Comparison of ENCODE assay signal across 23 cellular contexts in the genomic region with DNA sequence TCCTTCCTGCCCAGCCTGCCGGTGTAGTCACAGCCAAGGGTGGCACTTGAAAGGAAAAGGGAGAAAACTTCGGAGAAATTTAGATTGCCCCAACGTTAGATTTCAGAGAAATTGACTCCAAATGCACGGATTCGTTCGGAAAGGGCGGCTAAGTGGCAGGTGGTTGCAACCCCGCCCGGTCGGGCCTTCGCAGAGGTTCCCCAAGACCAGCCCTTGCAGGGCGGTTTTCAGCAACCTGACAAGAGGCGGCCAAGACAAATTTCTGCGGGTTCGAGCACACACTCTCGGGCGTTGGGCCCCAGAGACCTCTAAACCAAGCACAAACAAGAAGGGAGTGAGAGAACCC. TPM values are rescaled to one million over a fixed set of nuclear protein-coding genes. Genes with fewer than 3 reads are reported as not detected.
DNase-seq lines count a peak whose midpoint lies in the region; ATAC-seq lines count a peak whose summit lies in the region.
"Had no signal": no experiment of that assay in that cellular context is flagged by ENCODE, and none has a peak within 500 bp of the region (broad histone marks: within the 10 kb centered on the region; RNA-seq: fewer than 3 reads in every experiment).

No MANE protein-coding gene starts in this region.

- H3K27me3 Mint-ChIP-seq in activated CD4-positive, alpha-beta memory T cell treated with anti-CD3 and anti-CD28 coated beads for 36 hours = peaks cover 75% of the 10 kb centered on the region
- peaks cover 87% of the 10 kb centered on the region for H3K27me3 Mint-ChIP-seq in activated CD4-positive, alpha-beta memory T cell treated with anti-CD3 and anti-CD28 coated beads, Interleukin-2, amount 10 ng/mL, durations not matched to agents 7 days and 5 days
- H3K27me3 Mint-ChIP-seq in activated naive CD4-positive, alpha-beta T cell treated with anti-CD3 and anti-CD28 coated beads for 36 hours (ENCODE audit: low read depth) = peaks cover 82% of the 10 kb centered on the region

- ATAC-seq in GM19455 (IDR thresholded peaks at IDR 0.05; ENCODE audit: unreplicated experiment) = no peak
- ATAC-seq: activated CD8-positive, alpha-beta T cell treated with anti-CD3 and anti-CD28 coated beads, Interleukin-2, amount 10 ng/mL, durations not matched to agents 7 days and 5 days; Right ventricle myocardium inferior had no signal

- H3K27ac ChIP-seq in HUES64 (ENCODE audit: low read depth, low read length) = no peak overlapping the region
- H3K27ac ChIP-seq in iPS-18a (ENCODE audit: low read length) = no peak overlapping the region
- H3K27ac ChIP-seq: C4-2B, sigmoid colon had no signal

- H3K36me3 ChIP-seq in HUES64 (ENCODE audit: insufficient read depth, low read length) = no peaks in the 10 kb centered on the region
- H3K36me3 ChIP-seq in iPS-18a (ENCODE audit: control insufficient read depth, low read depth, low read length) = no peaks in the 10 kb centered on the region
- H3K36me3 ChIP-seq: sigmoid colon had no signal

- H3K36me3 Mint-ChIP-seq in activated CD4-positive, alpha-beta memory T cell treated with anti-CD3 and anti-CD28 coated beads for 36 hours = peaks cover 10% of the 10 kb centered on the region
- H3K36me3 Mint-ChIP-seq in activated CD4-positive, alpha-beta memory T cell treated with anti-CD3 and anti-CD28 coated beads, Interleukin-2, amount 10 ng/mL, durations not matched to agents 7 days and 5 days (ENCODE audit: low read depth) = peaks cover 19% of the 10 kb centered on the region
- H3K36me3 Mint-ChIP-seq in activated naive CD4-positive, alpha-beta T cell treated with anti-CD3 and anti-CD28 coated beads for 36 hours (ENCODE audit: low read depth) = no peaks in the 10 kb centered on the region

- in situ Hi-C loops in G401 (cut with HindIII; ENCODE audit: low sequenced_read_pairs) = no loop called here

- H3K4me3 ChIP-seq in HUES64 (ENCODE audit: low read length) = peak overlapping the region; percentile 41
- peak overlapping the region; percentile 70 for H3K4me3 ChIP-seq in iPS-18a (ENCODE audit: low read length)
- H3K4me3 ChIP-seq: sigmoid colon had no signal

- POLR2A ChIA-PET in activated CD4-positive, alpha-beta memory T cell treated with anti-CD3 and anti-CD28 coated beads for 36 hours (lab: Charles Lee) = no interaction called here
- POLR2A ChIA-PET in activated CD4-positive, alpha-beta memory T cell treated with anti-CD3 and anti-CD28 coated beads, Interleukin-2, amount 10 ng/mL, durations not matched to agents 7 days and 5 days (lab: Charles Lee) = no interaction called here

- no peak overlapping the region for H3K4me3 Mint-ChIP-seq in activated CD4-positive, alpha-beta memory T cell treated with anti-CD3 and anti-CD28 coated beads for 36 hours
- H3K4me3 Mint-ChIP-seq in activated CD4-positive, alpha-beta memory T cell treated with anti-CD3 and anti-CD28 coated beads, Interleukin-2, amount 10 ng/mL, durations not matched to agents 7 days and 5 days = no peak overlapping the region
- H3K4me3 Mint-ChIP-seq in activated naive CD4-positive, alpha-beta T cell treated with anti-CD3 and anti-CD28 coated beads for 36 hours = no peak overlapping the region
- H3K4me3 Mint-ChIP-seq: activated CD8-positive, alpha-beta T cell treated with anti-CD3 and anti-CD28 coated beads, Interleukin-2, amount 10 ng/mL, durations not matched to agents 7 days and 5 days; dendritic cell treated with granulocyte-macrophage colony-stimulating factor and Interleukin-4, amounts not matched to agents 40 ng/mL and 50 ng/mL, for 4 days had no signal

- CTCF ChIA-PET in activated CD4-positive, alpha-beta memory T cell treated with anti-CD3 and anti-CD28 coated beads for 36 hours (lab: Charles Lee) = interaction anchor here (0.7 to 1.0 kb wide), 2 partner anchors 14 to 691 kb away, joined by 3 read pairs; no protein-coding TSS in a partner anchor
- CTCF ChIA-PET in activated CD4-positive, alpha-beta memory T cell treated with anti-CD3 and anti-CD28 coated beads, Interleukin-2, amount 10 ng/mL, durations not matched to agents 7 days and 5 days (lab: Charles Lee) = interaction anchor here (2.5 kb wide), 1 partner anchor 571 kb away, joined by 7 read pairs; no protein-coding TSS in a partner anchor
- CTCF ChIA-PET in activated naive CD4-positive, alpha-beta T cell treated with anti-CD3 and anti-CD28 coated beads for 36 hours (lab: Charles Lee) = interaction anchor here (1.2 to 3.0 kb wide), 2 partner anchors 11 to 362 kb away, joined by 3 to 11 read pairs; no protein-coding TSS in a partner anchor

- H3K9me3 ChIP-seq in HUES64 (ENCODE audit: insufficient read depth, low read depth, low read length) = no peaks in the 10 kb centered on the region
- H3K9me3 ChIP-seq in iPS-18a (ENCODE audit: control insufficient read depth, low read depth, low read length) = no peaks in the 10 kb centered on the region
- H3K9me3 ChIP-seq: sigmoid colon had no signal

- intact Hi-C loops in activated CD4-positive, alpha-beta memory T cell treated with anti-CD3 and anti-CD28 coated beads for 36 hours (cut with micrococcal nuclease) = loop anchor here (5.0 to 10.0 kb wide), 6 partner anchors 88 to 1835 kb away; a partner anchor contains a TSS
- intact Hi-C loops in activated naive CD4-positive, alpha-beta T cell treated with anti-CD3 and anti-CD28 coated beads for 36 hours (cut with micrococcal nuclease) = loop anchor here (2.0 to 5.0 kb wide), 8 partner anchors 122 to 1853 kb away; a partner anchor contains a TSS

- H3K9ac ChIP-seq in HUES64 (ENCODE audit: low read depth, low read length) = no peak overlapping the region
- no peak overlapping the region for H3K9ac ChIP-seq in iPS-18a (ENCODE audit: low read length)

- H3K4me1 ChIP-seq in HUES64 (ENCODE audit: insufficient read depth, low read length) (peaks cover 30% of the 10 kb centered on the region), iPS-18a (ENCODE audit: control insufficient read depth, low read depth, low read length) (peaks cover 22% of the 10 kb centered on the region)

- DNase-seq in activated CD4-positive, alpha-beta memory T cell treated with anti-CD3 and anti-CD28 coated beads for 36 hours = no peak
- no peak for DNase-seq in activated CD4-positive, alpha-beta memory T cell treated with anti-CD3 and anti-CD28 coated beads, Interleukin-2, amount 10 ng/mL, durations not matched to agents 7 days and 5 days
- peak; percentile 61 for DNase-seq in retina
- DNase-seq in activated naive CD4-positive, alpha-beta T cell treated with anti-CD3 and anti-CD28 coated beads for 36 hours = no peak
- DNase-seq in G401 (ENCODE audit: low spot score) = no peak
- DNase-seq: activated CD8-positive, alpha-beta T cell treated with anti-CD3 and anti-CD28 coated beads, Interleukin-2, amount 10 ng/mL, durations not matched to agents 7 days and 5 days; foreskin fibroblast; HCEC 1CT; IMR-90; midbrain; MM.1S; NCI-H1436 treated with DMSO at 0.1 percent for 48 hours; NCI-H2171; occipital lobe; sigmoid colon; SW 1271 had no signal

- WGBS in HUES64 = 3% methylated on average over 17 of the region's 17 CpGs

- peaks cover 93% of the 10 kb centered on the region for H3K27me3 ChIP-seq in HUES64 (ENCODE audit: insufficient read depth, low read length)
- H3K27me3 ChIP-seq in iPS-18a (ENCODE audit: control insufficient read depth, insufficient read depth, low read length) = peaks cover 93% of the 10 kb centered on the region

- peaks cover 46% of the 10 kb centered on the region for H3K4me1 Mint-ChIP-seq in activated CD4-positive, alpha-beta memory T cell treated with anti-CD3 and anti-CD28 coated beads for 36 hours (ENCODE audit: low read depth)
- peaks cover 29% of the 10 kb centered on the region for H3K4me1 Mint-ChIP-seq in activated CD4-positive, alpha-beta memory T cell treated with anti-CD3 and anti-CD28 coated beads, Interleukin-2, amount 10 ng/mL, durations not matched to agents 7 days and 5 days
- peaks cover 51% of the 10 kb centered on the region for H3K4me1 Mint-ChIP-seq in activated naive CD4-positive, alpha-beta T cell treated with anti-CD3 and anti-CD28 coated beads for 36 hours (ENCODE audit: low read depth)

- H3K9me3 Mint-ChIP-seq in activated CD4-positive, alpha-beta memory T cell treated with anti-CD3 and anti-CD28 coated beads for 36 hours = no peaks in the 10 kb centered on the region
- no peaks in the 10 kb centered on the region for H3K9me3 Mint-ChIP-seq in activated CD4-positive, alpha-beta memory T cell treated with anti-CD3 and anti-CD28 coated beads, Interleukin-2, amount 10 ng/mL, durations not matched to agents 7 days and 5 days
- no peaks in the 10 kb centered on the region for H3K9me3 Mint-ChIP-seq in activated naive CD4-positive, alpha-beta T cell treated with anti-CD3 and anti-CD28 coated beads for 36 hours
- H3K9me3 Mint-ChIP-seq: dendritic cell treated with granulocyte-macrophage colony-stimulating factor and Interleukin-4, amounts not matched to agents 40 ng/mL and 50 ng/mL, for 4 days had no signal

- peak overlapping the region; percentile 18 for H3K27ac Mint-ChIP-seq in activated CD4-positive, alpha-beta memory T cell treated with anti-CD3 and anti-CD28 coated beads for 36 hours
- H3K27ac Mint-ChIP-seq in activated CD4-positive, alpha-beta memory T cell treated with anti-CD3 and anti-CD28 coated beads, Interleukin-2, amount 10 ng/mL, durations not matched to agents 7 days and 5 days = no peak overlapping the region
- no peak overlapping the region for H3K27ac Mint-ChIP-seq in activated naive CD4-positive, alpha-beta T cell treated with anti-CD3 and anti-CD28 coated beads for 36 hours
- H3K27ac Mint-ChIP-seq: dendritic cell treated with granulocyte-macrophage colony-stimulating factor and Interleukin-4, amounts not matched to agents 40 ng/mL and 50 ng/mL, for 4 days had no signal

RNA-seq across cellular contexts. Expression of a gene that starts 4.8 kb away (rescaled TPM):
- under 1 TPM in 1 of 2 experiments, not detected in 1; 0.02 TPM for total RNA-seq in activated CD4-positive, alpha-beta memory T cell treated with anti-CD3 and anti-CD28 coated beads for 36 hours
- not detected for total RNA-seq in activated CD4-positive, alpha-beta memory T cell treated with anti-CD3 and anti-CD28 coated beads, Interleukin-2, amount 10 ng/mL, durations not matched to agents 7 days and 5 days
- polyA plus RNA-seq in HUES64 (2013, experiment 1 of 2) = 1.00 TPM
- 1.6 TPM for polyA plus RNA-seq in HUES64 (2013, experiment 2 of 2)
- not detected for total RNA-seq in activated naive CD4-positive, alpha-beta T cell treated with anti-CD3 and anti-CD28 coated beads for 36 hours
- not detected in 2 replicates for total RNA-seq in G401 (2014; rRNA removed; shearing (Covaris generic))
- total RNA-seq: activated CD8-positive, alpha-beta T cell treated with anti-CD3 and anti-CD28 coated beads, Interleukin-2, amount 10 ng/mL, durations not matched to agents 7 days and 5 days; OCI-LY7 had no signal
